Comparison of ENCODE assay signal across 33 cellular contexts in the genomic region with DNA sequence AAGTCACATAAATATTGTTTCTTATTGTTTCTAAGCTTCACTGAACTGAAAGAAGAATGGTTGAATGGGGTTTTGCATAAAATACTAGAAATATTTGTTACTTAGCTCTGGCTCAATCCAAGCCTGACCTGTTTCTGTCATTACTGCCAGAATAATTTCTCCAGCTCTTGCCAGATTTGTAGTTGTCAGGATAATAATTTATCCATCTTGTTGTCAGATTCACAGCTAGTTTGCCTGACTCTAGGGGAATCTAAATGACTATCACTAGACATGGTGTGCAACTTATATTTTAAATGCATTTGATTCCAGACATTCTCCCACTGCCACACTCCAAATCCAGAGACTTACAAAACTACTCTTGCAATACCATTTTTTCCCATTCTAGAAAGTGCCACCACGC.
"Had no signal": no experiment of that assay in that cellular context is flagged by ENCODE, and none has a peak within 500 bp of the region (broad histone marks: within the 10 kb centered on the region; RNA-seq: fewer than 3 reads in every experiment).

No MANE protein-coding gene starts in this region.

- H2AFZ ChIP-seq: neural progenitor cell, parathyroid adenoma had no signal

- ATAC-seq: naive thymus-derived CD8-positive, alpha-beta T cell; natural killer cell treated with Interleukin-12 subunit alpha and Interleukin-12 subunit beta and Interleukin-15 and Interleukin-18, amount 100 ng/mL, for 72 hours; psoas muscle; right cardiac atrium; right lobe of liver; stimulated activated memory B cell treated with anti-CD40 and anti-IgM and Interleukin-4, amounts not matched to agents 10 μg/mL and 1 μg/mL and 100 μg/mL, for 72 hours; stimulated activated naive CD8-positive, alpha-beta T cell treated with anti-CD3 and anti-CD28 coated beads, Interleukin-15, amount 100 ng/mL, for 72 hours; stimulated activated naive CD8-positive, alpha-beta T cell treated with anti-CD3 and anti-CD28 coated beads, Interleukin-15, Interleukin-2, amounts not matched to agents 100 U/mL and 50 U/mL, for 24 hours; upper lobe of right lung had no signal

- H3K4me2 ChIP-seq: neural progenitor cell, smooth muscle cell had no signal

- H3K36me3 Mint-ChIP-seq: naive B cell; naive thymus-derived CD8-positive, alpha-beta T cell; natural killer cell treated with Interleukin-12 subunit alpha and Interleukin-12 subunit beta and Interleukin-15 and Interleukin-18, amount 100 ng/mL, for 72 hours; neural progenitor cell; stimulated activated memory B cell treated with anti-CD40 and anti-IgM and Interleukin-4, amounts not matched to agents 10 μg/mL and 1 μg/mL and 100 μg/mL, for 72 hours; type B pancreatic cell had no signal

- H3K27ac ChIP-seq: neural progenitor cell, ovary, parathyroid adenoma, psoas muscle, right lobe of liver, sigmoid colon, spleen, suprapubic skin, testis, tibial artery, transverse colon, upper lobe of right lung, uterus had no signal

- H3K27me3 Mint-ChIP-seq: stimulated activated memory B cell treated with anti-CD40 and anti-IgM and Interleukin-4, amounts not matched to agents 10 μg/mL and 1 μg/mL and 100 μg/mL, for 72 hours; stimulated activated naive CD8-positive, alpha-beta T cell treated with anti-CD3 and anti-CD28 coated beads, Interleukin-15, amount 100 ng/mL, for 72 hours; type B pancreatic cell had no signal

- H3K4me1 ChIP-seq: neural progenitor cell, parathyroid adenoma, psoas muscle, right lobe of liver, sigmoid colon, spleen, suprapubic skin, testis, tibial artery, transverse colon, upper lobe of right lung, uterus had no signal

- H3K79me2 ChIP-seq: parathyroid adenoma had no signal

- H3K4me3 Mint-ChIP-seq: naive B cell; naive thymus-derived CD8-positive, alpha-beta T cell; natural killer cell treated with Interleukin-12 subunit alpha and Interleukin-12 subunit beta and Interleukin-15 and Interleukin-18, amount 100 ng/mL, for 72 hours; nephron progenitor cell; neural progenitor cell; stimulated activated memory B cell treated with anti-CD40 and anti-IgM and Interleukin-4, amounts not matched to agents 10 μg/mL and 1 μg/mL and 100 μg/mL, for 72 hours; stimulated activated naive CD8-positive, alpha-beta T cell treated with anti-CD3 and anti-CD28 coated beads, Interleukin-15, amount 100 ng/mL, for 72 hours; type B pancreatic cell had no signal

- H3K36me3 ChIP-seq: neural progenitor cell, ovary, right lobe of liver, sigmoid colon, spleen, suprapubic skin, tibial artery, transverse colon, upper lobe of right lung, uterus had no signal

- H3K27ac Mint-ChIP-seq: naive thymus-derived CD8-positive, alpha-beta T cell; natural killer cell treated with Interleukin-12 subunit alpha and Interleukin-12 subunit beta and Interleukin-15 and Interleukin-18, amount 100 ng/mL, for 72 hours; nephron progenitor cell; neural progenitor cell; progenitor cell of endocrine pancreas; stimulated activated memory B cell treated with anti-CD40 and anti-IgM and Interleukin-4, amounts not matched to agents 10 μg/mL and 1 μg/mL and 100 μg/mL, for 72 hours; type B pancreatic cell had no signal

- DNase-seq: naive B cell; naive thymus-derived CD8-positive, alpha-beta T cell; nephron progenitor cell; occipital lobe; ovary; posterior cingulate gyrus; psoas muscle; right cardiac atrium; right lobe of liver; sigmoid colon; spleen; stimulated activated CD4-positive, alpha-beta T cell treated with anti-CD3 and anti-CD28 coated beads, Interleukin-12 subunit alpha, Interleukin-12 subunit beta, amount 100 ng/mL, for 4 hours; stimulated activated CD4-positive, alpha-beta T cell treated with anti-CD3 and anti-CD28 coated beads, Interleukin-1b, Interleukin-23, amount 100 ng/mL, for 48 hours; stimulated activated CD4-positive, alpha-beta T cell treated with anti-CD3 and anti-CD28 coated beads, Interleukin-4, amount 100 ng/mL, for 1 hour; stimulated activated CD4-positive, alpha-beta T cell treated with anti-CD3 and anti-CD28 coated beads, Interleukin-4, amount 100 ng/mL, for 4 hours; stimulated activated CD8-positive, alpha-beta memory T cell treated with anti-CD3 and anti-CD28 coated beads, Interleukin-4, amount 100 ng/mL, for 48 hours; stimulated activated naive CD4-positive, alpha-beta T cell; stimulated activated naive CD8-positive, alpha-beta T cell treated with anti-CD3 and anti-CD28 coated beads, Interleukin-15, amount 100 ng/mL, for 72 hours; stimulated activated naive CD8-positive, alpha-beta T cell treated with anti-CD3 and anti-CD28 coated beads, Interleukin-15, Interleukin-2, amounts not matched to agents 100 U/mL and 50 U/mL, for 24 hours; substantia nigra; testis; tibial artery; transverse colon; upper lobe of right lung; uterus had no signal

- H3K9me3 ChIP-seq: ovary, psoas muscle, right lobe of liver, sigmoid colon, spleen, suprapubic skin, testis, tibial artery, transverse colon, upper lobe of right lung, uterus had no signal

- H3K27me3 ChIP-seq: neural progenitor cell, ovary, right lobe of liver, sigmoid colon, spleen, suprapubic skin, testis, tibial artery, transverse colon, upper lobe of right lung, uterus had no signal

- H3K9me3 Mint-ChIP-seq: type B pancreatic cell had no signal

- H3K4me3 ChIP-seq: neural progenitor cell, ovary, psoas muscle, right lobe of liver, sigmoid colon, smooth muscle cell, spleen, suprapubic skin, testis, tibial artery, transverse colon, upper lobe of right lung, uterus had no signal

- H3K4me1 Mint-ChIP-seq: naive B cell; naive thymus-derived CD8-positive, alpha-beta T cell; nephron progenitor cell; neural progenitor cell; stimulated activated memory B cell treated with anti-CD40 and anti-IgM and Interleukin-4, amounts not matched to agents 10 μg/mL and 1 μg/mL and 100 μg/mL, for 72 hours; stimulated activated naive CD8-positive, alpha-beta T cell treated with anti-CD3 and anti-CD28 coated beads, Interleukin-15, amount 100 ng/mL, for 72 hours had no signal
